8 cellular contexts compared by ENCODE assay signal in genomic region chr2:226673314-226673723, GRCh38.
DNase-seq lines count a peak whose midpoint lies in the region; ATAC-seq and TF ChIP-seq lines count a peak whose summit lies in the region.

No MANE protein-coding gene starts in this region.

- no peak for ATAC-seq in GM18870 (IDR thresholded peaks at IDR 0.05; ENCODE audit: unreplicated experiment)
- no peak for ATAC-seq in HG02938 (IDR thresholded peaks at IDR 0.05; ENCODE audit: unreplicated experiment)

- H3K4me3 Mint-ChIP-seq in chondrocyte (ENCODE audit: unreplicated experiment) (no peak overlapping the region), type B pancreatic cell (no peak overlapping the region)

- no peaks in the 10 kb centered on the region for H3K36me3 Mint-ChIP-seq in chondrocyte (ENCODE audit: low read depth)
- H3K36me3 Mint-ChIP-seq in type B pancreatic cell: no peaks in the 10 kb centered on the region

- H3K4me1 Mint-ChIP-seq in chondrocyte (ENCODE audit: low read depth) (peaks cover 7% of the 10 kb centered on the region), type B pancreatic cell (ENCODE audit: unreplicated experiment) (peaks cover 18% of the 10 kb centered on the region)

- no peaks in the 10 kb centered on the region for H3K27me3 Mint-ChIP-seq in chondrocyte (ENCODE audit: low read depth)
- H3K27me3 Mint-ChIP-seq in type B pancreatic cell: no peaks in the 10 kb centered on the region

- DNase-seq in CMK (ENCODE audit: low read depth): peak; percentile 62
- peak; percentile 98 for DNase-seq in M059J (ENCODE audit: low read depth)
- no peak for DNase-seq in chondrocyte (ENCODE audit: low spot score)
- DNase-seq in myocyte (ENCODE audit: low read depth): peak; percentile 81
- no peak for DNase-seq in type B pancreatic cell (ENCODE audit: extremely low spot score, unreplicated experiment)
- DNase-seq in stimulated activated CD4-positive, alpha-beta T cell treated with anti-CD3 and anti-CD28 coated beads, Interleukin-4, amount 100 ng/mL, for 24 hours: no peak

- H3K9me3 Mint-ChIP-seq in chondrocyte (ENCODE audit: low read depth) (no peaks in the 10 kb centered on the region), type B pancreatic cell (peaks cover 7% of the 10 kb centered on the region)

- TF ChIP-seq CTCF in chondrocyte (IDR thresholded peaks at IDR 0.05) (no peak), type B pancreatic cell (conservative IDR thresholded peaks at IDR 0.05) (no peak)

- H3K27ac Mint-ChIP-seq in chondrocyte (ENCODE audit: unreplicated experiment) (peak overlapping the region; percentile 43), type B pancreatic cell (no peak overlapping the region)

Comparison
In these comparisons a context has a peak if more than half of its experiments do, and no peak if none do; other contexts are left out.
1. DNase-seq: peak in CMK (single experiment), M059J (single experiment) and myocyte (single experiment); none in chondrocyte (single experiment), type B pancreatic cell (single experiment) and stimulated activated CD4-positive, alpha-beta T cell treated with anti-CD3 and anti-CD28 coated beads, Interleukin-4, amount 100 ng/mL, for 24 hours (single experiment).